Comparison of ENCODE assay signal across 20 cellular contexts in genomic region chr15:88891540-88892254, GRCh38. TPM values are rescaled to one million over a fixed set of nuclear protein-coding genes. Genes with fewer than 3 reads are reported as not detected.
"Had no signal": no experiment of that assay in that cellular context is flagged by ENCODE, and none has a peak within 500 bp of the region (broad histone marks: within the 10 kb centered on the region; RNA-seq: fewer than 3 reads in every experiment).

No MANE protein-coding gene starts in this region.

- H3K79me2 ChIP-seq: hepatocyte had no signal

- H3K4me1 ChIP-seq: colonic mucosa had no signal

- DNase-seq: colonic mucosa; effector CD4-positive, alpha-beta T cell; foreskin melanocyte; head of caudate nucleus; kidney; left colon; left ventricle myocardium superior; mesenchymal stem cell; midbrain; small intestine; stimulated activated CD4-positive, alpha-beta T cell treated with anti-CD3 and anti-CD28 coated beads, Interleukin-12 subunit alpha, Interleukin-12 subunit beta, amount 100 ng/mL, for 4 hours; stimulated activated CD4-positive, alpha-beta T cell treated with anti-CD3 and anti-CD28 coated beads, Interleukin-2, amount 100 ng/mL, for 48 hours; stimulated activated naive CD4-positive, alpha-beta T cell treated with Interleukin-2 at 50 U/mL for 16 hours; tibial artery; upper lobe of left lung had no signal

- ATAC-seq: left colon, left ventricle myocardium superior had no signal

- FAIRE-seq: kidney, small intestine had no signal

- H3K27me3 ChIP-seq: colonic mucosa, tibial artery, vagina had no signal

- H3K4me2 ChIP-seq: hepatocyte had no signal

- H3K36me3 ChIP-seq: colonic mucosa, neutrophil, upper lobe of left lung, vagina had no signal

- H3K4me3 ChIP-seq: colonic mucosa, hepatocyte, lung, tibial artery, upper lobe of left lung, vagina had no signal

- H2AFZ ChIP-seq: hepatocyte had no signal

- H3K27ac ChIP-seq: colonic mucosa, hepatocyte, neutrophil, tibial artery, upper lobe of left lung, vagina had no signal

- H3K9me3 ChIP-seq: colonic mucosa, neutrophil, tibial artery, upper lobe of left lung, vagina had no signal

RNA-seq across cellular contexts. Expression of gene HAPLN3, which starts 3.6 kb away (rescaled TPM):
- polyA plus RNA-seq: neural cell had no signal
